In genomic region chr9:79573697-79573976, GRCh38 we compare ENCODE assay signal across 9 cellular contexts.
A peak's percentile ranks its signal among the peaks of the same experiment; 100 is the strongest.
DNase-seq lines count a peak whose midpoint lies in the region; ATAC-seq and TF ChIP-seq lines count a peak whose summit lies in the region.
"Had no signal": no experiment of that assay in that cellular context is flagged by ENCODE, and none has a peak within 500 bp of the region (broad histone marks: within the 10 kb centered on the region; RNA-seq: fewer than 3 reads in every experiment).

No MANE protein-coding gene starts in this region.

- no peak for TF ChIP-seq CTCF in VCaP (conservative IDR thresholded peaks at IDR 0.05)

- H3K4me3 ChIP-seq in iPS-15b (ENCODE audit: low read depth, low read length), result peak overlapping the region; percentile 65

- DNase-seq in NCI-H2029 (lab: John Stamatoyannopoulos, UW) (peak; percentile 44), NCI-H2029 treated with DMSO at 0.1 percent for 48 hours (lab: John Stamatoyannopoulos, UW) (no peak), Ammon's horn (ENCODE audit: low spot score) (no peak), EL (no peak), NCI-H187 (lab: John Stamatoyannopoulos, UW) (no peak)
- no peak for DNase-seq in stimulated activated naive B cell treated with anti-CD40 and anti-IgM and Interleukin-4, amounts not matched to agents 10 μg/mL and 1 μg/mL and 100 μg/mL, for 72 hours

- H3K9ac ChIP-seq in iPS-15b (ENCODE audit: low read depth, low read length), result peak overlapping the region; percentile 67

- H3K27me3 Mint-ChIP-seq in stimulated activated naive B cell treated with anti-CD40 and anti-IgM and Interleukin-4, amounts not matched to agents 10 μg/mL and 1 μg/mL and 100 μg/mL, for 72 hours, result no peaks in the 10 kb centered on the region

- peak overlapping the region; percentile 93 for H3K27ac Mint-ChIP-seq in stimulated activated naive B cell treated with anti-CD40 and anti-IgM and Interleukin-4, amounts not matched to agents 10 μg/mL and 1 μg/mL and 100 μg/mL, for 72 hours

- H3K27me3 ChIP-seq in iPS-15b (ENCODE audit: control insufficient read depth, insufficient read depth, low read length), result no peaks in the 10 kb centered on the region

- no peaks in the 10 kb centered on the region for H3K9me3 ChIP-seq in iPS-15b (ENCODE audit: control insufficient read depth, insufficient read depth, low read length)

- H3K4me1 ChIP-seq in iPS-15b (ENCODE audit: control insufficient read depth, insufficient read depth, low read length), result peaks cover 7% of the 10 kb centered on the region

- peak overlapping the region in 1 of 2 donors; percentile 89 for H3K4me3 Mint-ChIP-seq in stimulated activated naive B cell treated with anti-CD40 and anti-IgM and Interleukin-4, amounts not matched to agents 10 μg/mL and 1 μg/mL and 100 μg/mL, for 72 hours

- peaks cover 30 to 36% of the 10 kb centered on the region in 2 donors for H3K36me3 Mint-ChIP-seq in stimulated activated naive B cell treated with anti-CD40 and anti-IgM and Interleukin-4, amounts not matched to agents 10 μg/mL and 1 μg/mL and 100 μg/mL, for 72 hours

- peaks cover 29 to 50% of the 10 kb centered on the region in 2 donors for H3K4me1 Mint-ChIP-seq in stimulated activated naive B cell treated with anti-CD40 and anti-IgM and Interleukin-4, amounts not matched to agents 10 μg/mL and 1 μg/mL and 100 μg/mL, for 72 hours

- ATAC-seq in stimulated activated naive B cell treated with anti-CD40 and anti-IgM and Interleukin-4, amounts not matched to agents 10 μg/mL and 1 μg/mL and 100 μg/mL, for 72 hours (replicated peaks), result no peak

- H3K36me3 ChIP-seq in iPS-15b (ENCODE audit: control insufficient read depth, insufficient read depth, low read length), result no peaks in the 10 kb centered on the region

- no peaks in the 10 kb centered on the region for H3K9me3 Mint-ChIP-seq in stimulated activated naive B cell treated with anti-CD40 and anti-IgM and Interleukin-4, amounts not matched to agents 10 μg/mL and 1 μg/mL and 100 μg/mL, for 72 hours

- peak overlapping the region; percentile 45; the same call in 1 of the 2 replicates for H3K27ac ChIP-seq in VCaP
- H3K27ac ChIP-seq: C4-2B had no signal
